Comparison of ENCODE assay signal across 8 cellular contexts in the genomic region with DNA sequence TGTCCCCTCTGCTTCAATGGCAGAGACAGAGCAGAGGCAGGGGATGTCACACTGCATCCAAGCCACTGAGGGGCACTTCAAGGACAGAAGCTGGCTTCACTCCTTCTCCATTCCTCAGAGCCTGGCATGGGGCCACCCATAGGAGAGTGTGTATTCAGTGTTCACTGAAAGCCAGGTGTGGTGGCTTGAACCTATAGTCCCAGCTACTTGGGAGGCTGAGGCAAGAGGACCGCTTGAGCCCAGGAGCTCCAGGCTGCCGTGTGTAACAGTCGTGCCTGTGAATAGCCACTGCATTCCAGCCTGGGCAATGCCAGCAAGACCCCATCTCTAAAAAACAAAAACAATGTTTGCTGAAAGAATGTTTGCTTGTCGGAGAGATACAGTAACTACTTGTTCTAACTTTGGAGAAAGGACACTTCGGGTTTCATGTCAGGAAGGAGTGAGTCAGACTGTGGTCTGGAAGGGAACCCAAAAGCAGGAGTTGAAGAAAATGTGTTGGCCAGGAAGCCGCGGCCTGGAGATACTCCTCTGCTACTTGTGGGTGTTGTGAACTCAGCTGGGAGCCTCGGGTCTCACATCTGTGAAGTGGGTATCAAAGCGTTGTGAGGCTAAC. TPM values are rescaled to one million over a fixed set of nuclear protein-coding genes. Genes with fewer than 3 reads are reported as not detected.
DNase-seq lines count a peak whose midpoint lies in the region; ATAC-seq and TF ChIP-seq lines count a peak whose summit lies in the region.

No MANE protein-coding gene starts in this region.

- no peak overlapping the region for H3K4me3 ChIP-seq in psoas muscle

- intact Hi-C loops in psoas muscle (cut with DNase I), result no loop called here

- H3K27me3 ChIP-seq in psoas muscle (ENCODE audit: insufficient read depth in 3 of 3, low read length in 2 of 3), result peaks cover 0 to 37% (median 13%) of the 10 kb centered on the region in 3 donors

- H3K27ac ChIP-seq in psoas muscle, result peak overlapping the region; percentile 38

- DNase-seq in activated naive CD4-positive, alpha-beta T cell treated with Interleukin-2 at 50 U/mL for 16 hours, result peak; percentile 63
- no peak for DNase-seq in activated naive CD4-positive, alpha-beta T cell treated with anti-CD3 and anti-CD28 coated beads, Interleukin-2, amount 50 U/mL, for 16 hours
- DNase-seq in activated CD8-positive, alpha-beta memory T cell treated with anti-CD3 and anti-CD28 coated beads for 1 hour (ENCODE audit: extremely low read depth in 1 of 2, low read depth in 1 of 2), result peak; percentile 17 to 52
- DNase-seq in epidermal melanocyte (ENCODE audit: insufficient read length, low spot score), result peak; percentile 69
- peak; percentile 71 to 73 for DNase-seq in psoas muscle
- DNase-seq in NCI-H1105 (lab: John Stamatoyannopoulos, UW), result no peak

- TF ChIP-seq CTCF in psoas muscle (IDR thresholded peaks at IDR 0.05), result no peak

- ATAC-seq in psoas muscle (peak; percentile 33 to 50 (median 46)), GM21367 (IDR thresholded peaks at IDR 0.05; ENCODE audit: unreplicated experiment) (no peak), HG03159 (IDR thresholded peaks at IDR 0.05; ENCODE audit: unreplicated experiment) (no peak)

- H3K9me3 ChIP-seq in psoas muscle, result no peaks in the 10 kb centered on the region

- H3K36me3 ChIP-seq in psoas muscle (ENCODE audit: insufficient read depth in 1 of 2, low read depth in 1 of 2), result no peaks in the 10 kb centered on the region

- peaks cover 24% of the 10 kb centered on the region for H3K4me1 ChIP-seq in psoas muscle

- 30 to 50% (median 34%) methylated on average over 9 of the region's 9 CpGs for WGBS in psoas muscle, 3 donors

RNA-seq across cellular contexts. Expression of gene ELK3, which starts 43.4 kb away (rescaled TPM):
- 10 to 100 TPM in 2 of 4 donors, 1 to 10 TPM in 2; 7.8 to 12.6 (median 10.0) TPM for total RNA-seq in psoas muscle
- 10 to 100 TPM in 1 of 3 donors, 1 to 10 TPM in 2; 3.7 to 13.9 (median 4.8) TPM for polyA plus RNA-seq in psoas muscle

Comparison
In these comparisons a context has a peak if more than half of its experiments do, and no peak if none do; other contexts are left out.
1. DNase-seq: peak in activated naive CD4-positive, alpha-beta T cell treated with Interleukin-2 at 50 U/mL for 16 hours (single experiment), activated CD8-positive, alpha-beta memory T cell treated with anti-CD3 and anti-CD28 coated beads for 1 hour (2 of 2), epidermal melanocyte (single experiment) and psoas muscle (2 of 2); none in activated naive CD4-positive, alpha-beta T cell treated with anti-CD3 and anti-CD28 coated beads, Interleukin-2, amount 50 U/mL, for 16 hours (single experiment) and NCI-H1105 (single experiment).
2. ATAC-seq: peak in psoas muscle (4 of 4); none in GM21367 (single experiment) and HG03159 (single experiment).